9 cellular contexts compared by ENCODE assay signal in the genomic region with DNA sequence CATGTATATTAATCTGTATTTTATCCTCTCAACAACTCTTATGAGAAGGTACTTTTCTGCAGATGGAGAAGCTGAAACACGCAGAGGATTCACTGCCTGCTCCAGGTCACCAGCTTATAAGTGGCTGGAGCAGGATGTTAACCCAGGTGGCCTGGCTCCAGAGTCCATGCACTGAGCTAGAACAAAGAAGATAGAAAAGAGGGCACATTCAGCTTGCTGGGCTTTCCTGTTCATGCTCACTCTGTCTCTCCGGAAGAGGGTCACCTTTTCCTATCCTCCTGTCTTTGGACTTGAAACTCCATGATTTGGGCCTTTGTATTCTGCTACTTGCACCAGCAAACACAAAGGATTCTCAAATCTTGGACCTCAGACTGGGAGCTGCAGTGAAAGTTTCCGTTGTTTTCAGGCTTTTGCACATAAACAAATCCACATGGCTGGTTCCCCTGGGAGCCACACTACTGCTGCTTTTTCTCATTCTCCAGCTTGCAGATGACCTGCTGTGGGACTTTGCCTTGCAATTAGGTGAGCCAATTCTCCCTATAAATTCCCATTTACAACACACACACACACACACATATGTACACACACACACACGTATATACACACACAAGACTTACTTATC.
A peak's percentile ranks its signal among the peaks of the same experiment; 100 is the strongest.
DNase-seq lines count a peak whose midpoint lies in the region; ATAC-seq and TF ChIP-seq lines count a peak whose summit lies in the region.
"Had no signal": no experiment of that assay in that cellular context is flagged by ENCODE, and none has a peak within 500 bp of the region (broad histone marks: within the 10 kb centered on the region; RNA-seq: fewer than 3 reads in every experiment).

No MANE protein-coding gene starts in this region.

- H3K36me3 ChIP-seq in cardiac muscle cell (no peaks in the 10 kb centered on the region), hepatocyte (replicated peaks; ENCODE audit: insufficient read depth, low read depth) (no peaks in the 10 kb centered on the region), SK-N-SH (replicated peaks in 1 of 2; ENCODE audit: control insufficient read depth in 1 of 2, insufficient read depth in 2 of 2, low read length in 1 of 2) (no peaks in the 10 kb centered on the region)

- H3K9ac ChIP-seq in SK-N-SH = no peak overlapping the region

- H3K4me3 Mint-ChIP-seq in type B pancreatic cell = peak overlapping the region; percentile 96

- peak overlapping the region; percentile 4 for H3K27ac ChIP-seq in cardiac muscle cell
- H3K27ac ChIP-seq in right cardiac atrium (ENCODE audit: low read length) = no peak overlapping the region
- peak overlapping the region; percentile 26 for H3K27ac ChIP-seq in hepatocyte
- H3K27ac ChIP-seq in SK-N-SH (ENCODE audit: low read depth in 2 of 2, low read length in 1 of 2) = no peak overlapping the region

- no peaks in the 10 kb centered on the region for H3K9me3 Mint-ChIP-seq in type B pancreatic cell

- no peak overlapping the region for H3K27ac Mint-ChIP-seq in type B pancreatic cell

- no peaks in the 10 kb centered on the region for H3K36me3 Mint-ChIP-seq in type B pancreatic cell

- H3F3A ChIP-seq in SK-N-SH (replicated peaks; ENCODE audit: insufficient read depth) = no peaks in the 10 kb centered on the region

- intact Hi-C loops in right cardiac atrium (cut with DNase I) = loop anchor here in 2 of 4 donors (5.0 to 10.0 kb wide), 2 partner anchors 82 to 85 kb away; no protein-coding TSS in a partner anchor

- peaks cover 16% of the 10 kb centered on the region for H3K4me1 Mint-ChIP-seq in type B pancreatic cell (ENCODE audit: unreplicated experiment)

- DNase-seq in cardiac muscle cell (ENCODE audit: low read depth in 1 of 2, low spot score in 1 of 2) = no peak
- DNase-seq in right cardiac atrium = no peak
- peak; percentile 68 for DNase-seq in SHP77 treated with DMSO at 0.1 percent for 48 hours (lab: John Stamatoyannopoulos, UW)
- no peak for DNase-seq in hepatocyte (ENCODE audit: low spot score)
- DNase-seq in type B pancreatic cell (ENCODE audit: extremely low spot score, unreplicated experiment) = no peak
- DNase-seq in SK-N-SH = no peak
- no peak for DNase-seq in iPS-NIHi11 (ENCODE audit: low spot score)

- H2AFZ ChIP-seq in hepatocyte (peak overlapping the region; percentile 55), SK-N-SH (ENCODE audit: low read depth) (no peak overlapping the region)

- CTCF ChIA-PET in SK-N-SH (lab: Yijun Ruan, JAX) = interaction anchor here (0.7 to 1.7 kb wide), 7 partner anchors 15 to 303 kb away, joined by 3 to 6 read pairs (median 3); no protein-coding TSS in a partner anchor

- H3K4me3 ChIP-seq in cardiac muscle cell (no peak overlapping the region), right cardiac atrium (ENCODE audit: low read length) (no peak overlapping the region), hepatocyte (no peak overlapping the region), SK-N-SH (ENCODE audit: low read depth in 2 of 2, low read length in 1 of 2) (no peak overlapping the region)

- ATAC-seq in right cardiac atrium (no peak), HG02885 (IDR thresholded peaks at IDR 0.05; ENCODE audit: poor library complexity, unreplicated experiment) (no peak)

- POLR2A ChIA-PET in SK-N-SH (lab: Yijun Ruan, JAX) = no interaction called here

- H3K27me3 Mint-ChIP-seq in type B pancreatic cell = no peaks in the 10 kb centered on the region

- H3K79me2 ChIP-seq in hepatocyte = peaks cover 42% of the 10 kb centered on the region
- H3K79me2 ChIP-seq in SK-N-SH (ENCODE audit: insufficient read depth) = peaks cover 37% of the 10 kb centered on the region

- H4K20me1 ChIP-seq in hepatocyte (ENCODE audit: insufficient read depth, poor library complexity, severe bottlenecking) = peaks cover 27% of the 10 kb centered on the region
- no peaks in the 10 kb centered on the region for H4K20me1 ChIP-seq in SK-N-SH (ENCODE audit: insufficient read depth)

- 31% methylated on average over 4 of the region's 4 CpGs for WGBS in right cardiac atrium
- WGBS in hepatocyte (ENCODE audit: low lambda C conversion rate, missing lambda C conversion rate) = 50% methylated on average over 4 of the region's 4 CpGs
- 17% methylated on average over 4 of the region's 4 CpGs for WGBS in SK-N-SH (ENCODE audit: low lambda C conversion rate)

- no peak for TF ChIP-seq EP300 in SK-N-SH (IDR thresholded peaks at IDR 0.05; ENCODE audit: borderline replicate concordance in 1 of 2, low read depth in 1 of 2, low read length in 1 of 2)

- H3K4me2 ChIP-seq in hepatocyte (no peak overlapping the region), SK-N-SH (no peak overlapping the region)

- no peak for TF ChIP-seq CTCF in cardiac muscle cell (IDR thresholded peaks at IDR 0.05; ENCODE audit: low read depth, low read length)
- TF ChIP-seq CTCF in hepatocyte (IDR thresholded peaks at IDR 0.05; ENCODE audit: poor library complexity) = no peak
- no peak for TF ChIP-seq CTCF in type B pancreatic cell (conservative IDR thresholded peaks at IDR 0.05)
- TF ChIP-seq CTCF in SK-N-SH (IDR thresholded peaks at IDR 0.05) = no peak

- no peak for TF ChIP-seq RAD21 in SK-N-SH (IDR thresholded peaks at IDR 0.05; ENCODE audit: low read length)

- H3K9me3 ChIP-seq in cardiac muscle cell (ENCODE audit: low read depth) = no peaks in the 10 kb centered on the region
- H3K9me3 ChIP-seq in right cardiac atrium (ENCODE audit: control insufficient read depth, low read length) = no peaks in the 10 kb centered on the region
- no peaks in the 10 kb centered on the region for H3K9me3 ChIP-seq in hepatocyte (ENCODE audit: low read depth)
- no peaks in the 10 kb centered on the region for H3K9me3 ChIP-seq in SK-N-SH
- H3K9me3 ChIP-seq: stomach had no signal

- H3K27me3 ChIP-seq in cardiac muscle cell (no peaks in the 10 kb centered on the region), right cardiac atrium (ENCODE audit: control insufficient read depth, insufficient read depth) (no peaks in the 10 kb centered on the region), hepatocyte (no peaks in the 10 kb centered on the region), SK-N-SH (ENCODE audit: insufficient read depth) (no peaks in the 10 kb centered on the region)
- H3K27me3 ChIP-seq: stomach had no signal

- H3K9me2 ChIP-seq in hepatocyte (replicated peaks; ENCODE audit: insufficient read depth) (no peaks in the 10 kb centered on the region), SK-N-SH (no peaks in the 10 kb centered on the region)

- peaks cover 21% of the 10 kb centered on the region for H3K4me1 ChIP-seq in cardiac muscle cell (ENCODE audit: low read depth)
- H3K4me1 ChIP-seq in right cardiac atrium (ENCODE audit: control insufficient read depth, insufficient read depth, low read length) = no peaks in the 10 kb centered on the region
- H3K4me1 ChIP-seq in hepatocyte (ENCODE audit: insufficient read depth) = peaks cover 11% of the 10 kb centered on the region
- peaks cover 0 to 2% of the 10 kb centered on the region in 2 experiments; a peak in 1 of 4 replicates for H3K4me1 ChIP-seq in SK-N-SH (ENCODE audit: control insufficient read depth in 1 of 2, insufficient read depth in 2 of 2, low read depth in 1 of 2, low read length in 1 of 2)

TF ChIP-seq in SK-N-SH, 30 proteins besides CTCF, POLR2A, EP300 and RAD21:
- TF ChIP-seq SMC3 (IDR thresholded peaks at IDR 0.05; ENCODE audit: low read depth, low read length) (no peak), RXRA (IDR thresholded peaks at IDR 0.05; ENCODE audit: borderline replicate concordance, low read depth) (no peak), FOXM1 (IDR thresholded peaks at IDR 0.05; ENCODE audit: low read depth) (no peak), MEF2A (IDR thresholded peaks at IDR 0.05; ENCODE audit: borderline replicate concordance, low read depth) (no peak), YY1 (IDR thresholded peaks at IDR 0.05; ENCODE audit: low read depth) (no peak)
- TF ChIP-seq, protein P1, sequence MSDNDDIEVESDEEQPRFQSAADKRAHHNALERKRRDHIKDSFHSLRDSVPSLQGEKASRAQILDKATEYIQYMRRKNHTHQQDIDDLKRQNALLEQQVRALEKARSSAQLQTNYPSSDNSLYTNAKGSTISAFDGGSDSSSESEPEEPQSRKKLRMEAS (IDR thresholded peaks at IDR 0.05; ENCODE audit: low read depth) = no peak

Comparison
In these comparisons a context has a peak if more than half of its experiments do, and no peak if none do; other contexts are left out.
1. H3K27ac ChIP-seq: peak in cardiac muscle cell (single experiment) and hepatocyte (single experiment); none in right cardiac atrium (single experiment) and SK-N-SH (0 of 2).